1 cellular context compared by ENCODE assay signal in genomic region chr10:89837173-89838001, GRCh38.
TF ChIP-seq lines count a peak whose summit lies in the region.

No MANE protein-coding gene starts in this region.

TF ChIP-seq in GM23338, 12 proteins besides CTCF, POLR2A, EP300 and RAD21 (continued from another document):
- TF ChIP-seq, protein P1, sequence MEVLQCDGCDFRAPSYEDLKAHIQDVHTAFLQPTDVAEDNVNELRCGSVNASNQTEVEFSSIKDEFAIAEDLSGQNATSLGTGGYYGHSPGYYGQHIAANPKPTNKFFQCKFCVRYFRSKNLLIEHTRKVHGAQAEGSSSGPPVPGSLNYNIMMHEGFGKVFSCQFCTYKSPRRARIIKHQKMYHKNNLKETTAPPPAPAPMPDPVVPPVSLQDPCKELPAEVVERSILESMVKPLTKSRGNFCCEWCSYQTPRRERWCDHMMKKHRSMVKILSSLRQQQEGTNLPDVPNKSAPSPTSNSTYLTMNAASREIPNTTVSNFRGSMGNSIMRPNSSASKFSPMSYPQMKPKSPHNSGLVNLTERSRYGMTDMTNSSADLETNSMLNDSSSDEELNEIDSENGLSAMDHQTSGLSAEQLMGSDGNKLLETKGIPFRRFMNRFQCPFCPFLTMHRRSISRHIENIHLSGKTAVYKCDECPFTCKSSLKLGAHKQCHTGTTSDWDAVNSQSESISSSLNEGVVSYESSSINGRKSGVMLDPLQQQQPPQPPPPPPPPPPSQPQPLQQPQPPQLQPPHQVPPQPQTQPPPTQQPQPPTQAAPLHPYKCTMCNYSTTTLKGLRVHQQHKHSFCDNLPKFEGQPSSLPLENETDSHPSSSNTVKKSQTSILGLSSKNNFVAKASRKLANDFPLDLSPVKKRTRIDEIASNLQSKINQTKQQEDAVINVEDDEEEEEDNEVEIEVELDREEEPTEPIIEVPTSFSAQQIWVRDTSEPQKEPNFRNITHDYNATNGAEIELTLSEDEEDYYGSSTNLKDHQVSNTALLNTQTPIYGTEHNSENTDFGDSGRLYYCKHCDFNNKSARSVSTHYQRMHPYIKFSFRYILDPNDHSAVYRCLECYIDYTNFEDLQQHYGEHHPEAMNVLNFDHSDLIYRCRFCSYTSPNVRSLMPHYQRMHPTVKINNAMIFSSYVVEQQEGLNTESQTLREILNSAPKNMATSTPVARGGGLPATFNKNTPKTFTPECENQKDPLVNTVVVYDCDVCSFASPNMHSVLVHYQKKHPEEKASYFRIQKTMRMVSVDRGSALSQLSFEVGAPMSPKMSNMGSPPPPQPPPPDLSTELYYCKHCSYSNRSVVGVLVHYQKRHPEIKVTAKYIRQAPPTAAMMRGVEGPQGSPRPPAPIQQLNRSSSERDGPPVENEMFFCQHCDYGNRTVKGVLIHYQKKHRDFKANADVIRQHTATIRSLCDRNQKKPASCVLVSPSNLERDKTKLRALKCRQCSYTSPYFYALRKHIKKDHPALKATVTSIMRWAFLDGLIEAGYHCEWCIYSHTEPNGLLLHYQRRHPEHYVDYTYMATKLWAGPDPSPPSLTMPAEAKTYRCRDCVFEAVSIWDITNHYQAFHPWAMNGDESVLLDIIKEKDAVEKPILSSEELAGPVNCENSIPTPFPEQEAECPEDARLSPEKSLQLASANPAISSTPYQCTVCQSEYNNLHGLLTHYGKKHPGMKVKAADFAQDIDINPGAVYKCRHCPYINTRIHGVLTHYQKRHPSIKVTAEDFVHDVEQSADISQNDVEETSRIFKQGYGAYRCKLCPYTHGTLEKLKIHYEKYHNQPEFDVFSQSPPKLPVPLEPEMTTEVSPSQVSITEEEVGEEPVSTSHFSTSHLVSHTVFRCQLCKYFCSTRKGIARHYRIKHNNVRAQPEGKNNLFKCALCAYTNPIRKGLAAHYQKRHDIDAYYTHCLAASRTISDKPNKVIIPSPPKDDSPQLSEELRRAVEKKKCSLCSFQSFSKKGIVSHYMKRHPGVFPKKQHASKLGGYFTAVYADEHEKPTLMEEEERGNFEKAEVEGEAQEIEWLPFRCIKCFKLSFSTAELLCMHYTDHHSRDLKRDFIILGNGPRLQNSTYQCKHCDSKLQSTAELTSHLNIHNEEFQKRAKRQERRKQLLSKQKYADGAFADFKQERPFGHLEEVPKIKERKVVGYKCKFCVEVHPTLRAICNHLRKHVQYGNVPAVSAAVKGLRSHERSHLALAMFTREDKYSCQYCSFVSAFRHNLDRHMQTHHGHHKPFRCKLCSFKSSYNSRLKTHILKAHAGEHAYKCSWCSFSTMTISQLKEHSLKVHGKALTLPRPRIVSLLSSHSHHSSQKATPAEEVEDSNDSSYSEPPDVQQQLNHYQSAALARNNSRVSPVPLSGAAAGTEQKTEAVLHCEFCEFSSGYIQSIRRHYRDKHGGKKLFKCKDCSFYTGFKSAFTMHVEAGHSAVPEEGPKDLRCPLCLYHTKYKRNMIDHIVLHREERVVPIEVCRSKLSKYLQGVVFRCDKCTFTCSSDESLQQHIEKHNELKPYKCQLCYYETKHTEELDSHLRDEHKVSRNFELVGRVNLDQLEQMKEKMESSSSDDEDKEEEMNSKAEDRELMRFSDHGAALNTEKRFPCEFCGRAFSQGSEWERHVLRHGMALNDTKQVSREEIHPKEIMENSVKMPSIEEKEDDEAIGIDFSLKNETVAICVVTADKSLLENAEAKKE (CRISPR knock-in tag; IDR thresholded peaks at IDR 0.05): no peak
- no peak for TF ChIP-seq NANOG (IDR thresholded peaks at IDR 0.05; ENCODE audit: borderline replicate concordance)
- no peak for TF ChIP-seq POLR2AphosphoS5 (IDR thresholded peaks at IDR 0.05; ENCODE audit: low read depth)
- no peak for TF ChIP-seq ZNF331 (CRISPR knock-in tag; IDR thresholded peaks at IDR 0.05; ENCODE audit: low read depth)
- no peak for TF ChIP-seq STAT1 (IDR thresholded peaks at IDR 0.05; ENCODE audit: unreplicated experiment)
- no peak for TF ChIP-seq CREB1 (CRISPR knock-in tag; IDR thresholded peaks at IDR 0.05; ENCODE audit: low read depth)
